ENCODE assay signal across 16 cellular contexts in the genomic region with DNA sequence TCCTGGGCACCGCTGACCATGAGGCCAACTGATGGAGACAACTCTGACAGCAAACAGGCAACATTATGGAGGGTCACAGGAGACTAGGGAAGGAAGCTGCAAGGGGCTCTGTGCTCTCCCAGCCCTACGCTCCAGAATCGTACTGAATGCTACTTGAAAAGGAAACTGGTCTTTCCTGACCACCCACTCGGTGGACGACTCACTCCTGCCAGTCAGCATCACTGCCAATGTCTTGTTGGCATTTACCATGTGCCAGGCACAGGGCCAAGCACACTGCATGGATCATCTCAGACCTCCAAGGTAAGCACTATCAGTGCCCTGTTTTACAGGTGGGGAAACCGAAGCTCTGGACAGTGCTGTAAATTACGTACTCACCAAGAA. TPM values are rescaled to one million over a fixed set of nuclear protein-coding genes. Genes with fewer than 3 reads are reported as not detected.
DNase-seq lines count a peak whose midpoint lies in the region; ATAC-seq and TF ChIP-seq lines count a peak whose summit lies in the region.
"Had no signal": no experiment of that assay in that cellular context is flagged by ENCODE, and none has a peak within 500 bp of the region (broad histone marks: within the 10 kb centered on the region; RNA-seq: fewer than 3 reads in every experiment).

No MANE protein-coding gene starts in this region.

- H3K27me3 Mint-ChIP-seq in activated naive CD8-positive, alpha-beta T cell treated with anti-CD3 and anti-CD28 coated beads, Interleukin-2, amount 50 U/mL, for 24 hours = no peaks in the 10 kb centered on the region
- no peaks in the 10 kb centered on the region for H3K27me3 Mint-ChIP-seq in activated naive CD8-positive, alpha-beta T cell treated with anti-CD3 and anti-CD28 coated beads for 36 hours
- no peaks in the 10 kb centered on the region for H3K27me3 Mint-ChIP-seq in type B pancreatic cell

- no peak for DNase-seq in activated naive CD8-positive, alpha-beta T cell treated with anti-CD3 and anti-CD28 coated beads, Interleukin-2, amount 50 U/mL, for 24 hours
- no peak for DNase-seq in activated naive CD8-positive, alpha-beta T cell treated with anti-CD3 and anti-CD28 coated beads for 36 hours
- DNase-seq in glomerular visceral epithelial cell (ENCODE audit: extremely low spot score) (peak; percentile 36), type B pancreatic cell (ENCODE audit: extremely low spot score, unreplicated experiment) (no peak), NCI-H748 treated with DMSO at 0.1 percent for 48 hours (lab: John Stamatoyannopoulos, UW) (no peak)
- DNase-seq: activated CD4-positive, alpha-beta T cell treated with anti-CD3 and anti-CD28 coated beads for 4 hours; activated effector memory CD4-positive, alpha-beta T cell treated with Interleukin-2 at 50 U/mL for 16 hours; AML-193; erythroblast; NCI-H1694; stimulated activated CD4-positive, alpha-beta T cell treated with anti-CD3 and anti-CD28 coated beads, Interleukin-2, amount 100 ng/mL, for 24 hours; SW 1271 had no signal

- no peak overlapping the region for H3K27ac Mint-ChIP-seq in activated naive CD8-positive, alpha-beta T cell treated with anti-CD3 and anti-CD28 coated beads, Interleukin-2, amount 50 U/mL, for 24 hours
- H3K27ac Mint-ChIP-seq in activated naive CD8-positive, alpha-beta T cell treated with anti-CD3 and anti-CD28 coated beads for 36 hours = no peak overlapping the region
- peak overlapping the region; percentile 54 for H3K27ac Mint-ChIP-seq in type B pancreatic cell
- H3K27ac Mint-ChIP-seq: memory B cell had no signal

- H3K4me3 Mint-ChIP-seq in activated naive CD8-positive, alpha-beta T cell treated with anti-CD3 and anti-CD28 coated beads, Interleukin-2, amount 50 U/mL, for 24 hours = no peak overlapping the region
- no peak overlapping the region for H3K4me3 Mint-ChIP-seq in activated naive CD8-positive, alpha-beta T cell treated with anti-CD3 and anti-CD28 coated beads for 36 hours
- no peak overlapping the region for H3K4me3 Mint-ChIP-seq in type B pancreatic cell
- H3K4me3 Mint-ChIP-seq: memory B cell had no signal

- ATAC-seq in activated naive CD8-positive, alpha-beta T cell treated with anti-CD3 and anti-CD28 coated beads, Interleukin-2, amount 50 U/mL, for 24 hours = peak; percentile 31
- ATAC-seq in GM21619 (IDR thresholded peaks at IDR 0.05; ENCODE audit: unreplicated experiment) (no peak), GM18868 (IDR thresholded peaks at IDR 0.05; ENCODE audit: unreplicated experiment) (no peak)

- H3K36me3 Mint-ChIP-seq in activated naive CD8-positive, alpha-beta T cell treated with anti-CD3 and anti-CD28 coated beads, Interleukin-2, amount 50 U/mL, for 24 hours (ENCODE audit: low read depth) = no peaks in the 10 kb centered on the region
- H3K36me3 Mint-ChIP-seq in activated naive CD8-positive, alpha-beta T cell treated with anti-CD3 and anti-CD28 coated beads for 36 hours = no peaks in the 10 kb centered on the region
- H3K36me3 Mint-ChIP-seq in type B pancreatic cell = no peaks in the 10 kb centered on the region
- H3K36me3 Mint-ChIP-seq: memory B cell had no signal

- H3K9me3 Mint-ChIP-seq in activated naive CD8-positive, alpha-beta T cell treated with anti-CD3 and anti-CD28 coated beads, Interleukin-2, amount 50 U/mL, for 24 hours = no peaks in the 10 kb centered on the region
- no peaks in the 10 kb centered on the region for H3K9me3 Mint-ChIP-seq in activated naive CD8-positive, alpha-beta T cell treated with anti-CD3 and anti-CD28 coated beads for 36 hours
- no peaks in the 10 kb centered on the region for H3K9me3 Mint-ChIP-seq in type B pancreatic cell
- H3K9me3 Mint-ChIP-seq: memory B cell had no signal

- peak overlapping the region; percentile 95 for H3K27ac ChIP-seq in VCaP

- no peaks in the 10 kb centered on the region for H3K4me1 Mint-ChIP-seq in activated naive CD8-positive, alpha-beta T cell treated with anti-CD3 and anti-CD28 coated beads, Interleukin-2, amount 50 U/mL, for 24 hours
- peaks cover 5% of the 10 kb centered on the region for H3K4me1 Mint-ChIP-seq in activated naive CD8-positive, alpha-beta T cell treated with anti-CD3 and anti-CD28 coated beads for 36 hours
- peaks cover 74% of the 10 kb centered on the region for H3K4me1 Mint-ChIP-seq in type B pancreatic cell (ENCODE audit: unreplicated experiment)

- TF ChIP-seq CTCF in VCaP (conservative IDR thresholded peaks at IDR 0.05) (no peak), type B pancreatic cell (conservative IDR thresholded peaks at IDR 0.05) (no peak)

RNA-seq across cellular contexts. Expression of a gene that starts 38.0 kb away (rescaled TPM):
- total RNA-seq in activated naive CD8-positive, alpha-beta T cell treated with anti-CD3 and anti-CD28 coated beads for 36 hours = 1 to 10 TPM; 6.3 to 8.9 TPM
- 49.1 and 83.8 TPM in 2 replicates for total RNA-seq in type B pancreatic cell (ENCODE audit: low replicate concordance)
